In genomic region chr4:81490761-81491160, GRCh38 we compare ENCODE assay signal across 23 cellular contexts. TPM values are rescaled to one million over a fixed set of nuclear protein-coding genes. Genes with fewer than 3 reads are reported as not detected.
DNase-seq lines count a peak whose midpoint lies in the region; ATAC-seq and TF ChIP-seq lines count a peak whose summit lies in the region.
"Had no signal": no experiment of that assay in that cellular context is flagged by ENCODE, and none has a peak within 500 bp of the region (broad histone marks: within the 10 kb centered on the region; RNA-seq: fewer than 3 reads in every experiment).

No MANE protein-coding gene starts in this region.

- 85% methylated on average over 2 of the region's 2 CpGs for whole genome bisulfite sequencing in suprapubic skin

- H3K4me3 ChIP-seq in suprapubic skin = no peak overlapping the region

- H3K27ac Mint-ChIP-seq in activated naive CD4-positive, alpha-beta T cell treated with anti-CD3 and anti-CD28 coated beads for 36 hours = peak overlapping the region; percentile 24
- peak overlapping the region in 1 of 2 donors; percentile 79 for H3K27ac Mint-ChIP-seq in activated naive CD4-positive, alpha-beta T cell treated with anti-CD3 and anti-CD28 coated beads, Interleukin-2, amount 50 U/mL, for 72 hours
- peak overlapping the region; percentile 32 for H3K27ac Mint-ChIP-seq in T-helper 17 cell
- H3K27ac Mint-ChIP-seq in central memory CD8-positive, alpha-beta T cell (ENCODE audit: low read depth) = peak overlapping the region; percentile 95
- peak overlapping the region; percentile 75 for H3K27ac Mint-ChIP-seq in stimulated activated memory B cell treated with anti-CD40 and anti-IgM and Interleukin-4, amounts not matched to agents 10 μg/mL and 1 μg/mL and 100 μg/mL, for 72 hours
- H3K27ac Mint-ChIP-seq: progenitor cell of endocrine pancreas had no signal

- no peaks in the 10 kb centered on the region for H3K27me3 ChIP-seq in suprapubic skin
- H3K27me3 ChIP-seq: brain microvascular endothelial cell, foreskin keratinocyte had no signal

- H3K9me3 ChIP-seq in T-helper 17 cell (ENCODE audit: control insufficient read depth, low read length, poor library complexity, severe bottlenecking) (no peaks in the 10 kb centered on the region), suprapubic skin (no peaks in the 10 kb centered on the region)

- no peak for DNase-seq in activated naive CD4-positive, alpha-beta T cell treated with anti-CD3 and anti-CD28 coated beads for 36 hours
- no peak for DNase-seq in activated naive CD4-positive, alpha-beta T cell treated with anti-CD3 and anti-CD28 coated beads, Interleukin-2, amount 50 U/mL, for 72 hours (ENCODE audit: low spot score in 2 of 2)
- DNase-seq in T-helper 17 cell (no peak), putamen (ENCODE audit: low spot score) (no peak), suprapubic skin (ENCODE audit: low spot score in 2 of 2) (no peak), kidney tubule cell (ENCODE audit: low spot score) (no peak)
- DNase-seq in central memory CD8-positive, alpha-beta T cell (ENCODE audit: low spot score in 2 of 2) = no peak
- DNase-seq: activated CD4-positive, alpha-beta T cell treated with anti-CD3 and anti-CD28 coated beads, Interleukin-2, amount 50 U/mL, for 48 hours; activated T-cell treated with anti-CD3 and anti-CD28 coated beads, Interleukin-2, amount 50 U/mL, for 4 hours; brain microvascular endothelial cell; C1 segment of cervical spinal cord; cortex of kidney; DND-41; foreskin keratinocyte; KBM-7; NCI-H1092 treated with DMSO at 0.1 percent for 48 hours; stimulated activated CD4-positive, alpha-beta T cell treated with anti-CD3 and anti-CD28 coated beads, Interleukin-2, amount 100 ng/mL, for 48 hours; WERI-Rb-1 had no signal

- intact Hi-C loops in activated naive CD4-positive, alpha-beta T cell treated with anti-CD3 and anti-CD28 coated beads for 36 hours (cut with micrococcal nuclease) = loop anchor here (2.0 to 10.0 kb wide), 5 partner anchors 14 to 1864 kb away; partner anchors contain the start of gene THAP9

- TF ChIP-seq CTCF in suprapubic skin (IDR thresholded peaks at IDR 0.05) = no peak

- H3K27ac ChIP-seq in suprapubic skin = no peak overlapping the region
- H3K27ac ChIP-seq: brain microvascular endothelial cell, epithelial cell of prostate, foreskin keratinocyte, RWPE1, WERI-Rb-1 had no signal

- H3K27me3 Mint-ChIP-seq in activated naive CD4-positive, alpha-beta T cell treated with anti-CD3 and anti-CD28 coated beads for 36 hours (ENCODE audit: low read depth) = no peaks in the 10 kb centered on the region
- no peaks in the 10 kb centered on the region for H3K27me3 Mint-ChIP-seq in T-helper 17 cell
- no peaks in the 10 kb centered on the region for H3K27me3 Mint-ChIP-seq in central memory CD8-positive, alpha-beta T cell
- H3K27me3 Mint-ChIP-seq in stimulated activated memory B cell treated with anti-CD40 and anti-IgM and Interleukin-4, amounts not matched to agents 10 μg/mL and 1 μg/mL and 100 μg/mL, for 72 hours = no peaks in the 10 kb centered on the region
- H3K27me3 Mint-ChIP-seq: progenitor cell of endocrine pancreas had no signal

- H3K4me1 ChIP-seq in suprapubic skin = peaks cover 17% of the 10 kb centered on the region
- H3K4me1 ChIP-seq: foreskin keratinocyte had no signal

- TF ChIP-seq POLR2A in suprapubic skin (IDR thresholded peaks at IDR 0.05) = no peak

- no peak for ATAC-seq in activated naive CD4-positive, alpha-beta T cell treated with anti-CD3 and anti-CD28 coated beads, Interleukin-2, amount 50 U/mL, for 72 hours
- ATAC-seq in T-helper 17 cell = no peak
- peak; percentile 31 for ATAC-seq in central memory CD8-positive, alpha-beta T cell (replicated peaks; ENCODE audit: extremely low read depth, poor library complexity, severe bottlenecking)
- no peak for ATAC-seq in stimulated activated memory B cell treated with anti-CD40 and anti-IgM and Interleukin-4, amounts not matched to agents 10 μg/mL and 1 μg/mL and 100 μg/mL, for 72 hours
- ATAC-seq: activated T-cell treated with anti-CD3 and anti-CD28 coated beads, Interleukin-2, amount 50 U/mL, for 4 hours; foreskin keratinocyte had no signal

- no peaks in the 10 kb centered on the region for H3K36me3 ChIP-seq in suprapubic skin
- H3K36me3 ChIP-seq: brain microvascular endothelial cell, WERI-Rb-1 had no signal

- no peak for TF ChIP-seq EP300 in suprapubic skin (IDR thresholded peaks at IDR 0.05)

- H3K4me1 Mint-ChIP-seq in activated naive CD4-positive, alpha-beta T cell treated with anti-CD3 and anti-CD28 coated beads for 36 hours (ENCODE audit: low read depth) = peaks cover 55% of the 10 kb centered on the region
- peaks cover 20% of the 10 kb centered on the region for H3K4me1 Mint-ChIP-seq in T-helper 17 cell
- peaks cover 45% of the 10 kb centered on the region for H3K4me1 Mint-ChIP-seq in central memory CD8-positive, alpha-beta T cell
- H3K4me1 Mint-ChIP-seq in stimulated activated memory B cell treated with anti-CD40 and anti-IgM and Interleukin-4, amounts not matched to agents 10 μg/mL and 1 μg/mL and 100 μg/mL, for 72 hours = peaks cover 58% of the 10 kb centered on the region
- H3K4me1 Mint-ChIP-seq: neural crest cell had no signal

- H3K9me3 Mint-ChIP-seq in activated naive CD4-positive, alpha-beta T cell treated with anti-CD3 and anti-CD28 coated beads for 36 hours = peaks cover 24% of the 10 kb centered on the region
- H3K9me3 Mint-ChIP-seq in activated naive CD4-positive, alpha-beta T cell treated with anti-CD3 and anti-CD28 coated beads, Interleukin-2, amount 50 U/mL, for 72 hours = peaks cover 22 to 25% of the 10 kb centered on the region in 2 donors
- H3K9me3 Mint-ChIP-seq in central memory CD8-positive, alpha-beta T cell = peaks cover 6% of the 10 kb centered on the region
- peaks cover 7% of the 10 kb centered on the region for H3K9me3 Mint-ChIP-seq in stimulated activated memory B cell treated with anti-CD40 and anti-IgM and Interleukin-4, amounts not matched to agents 10 μg/mL and 1 μg/mL and 100 μg/mL, for 72 hours

- H3K36me3 Mint-ChIP-seq in activated naive CD4-positive, alpha-beta T cell treated with anti-CD3 and anti-CD28 coated beads for 36 hours (ENCODE audit: low read depth) = peaks cover 12% of the 10 kb centered on the region
- H3K36me3 Mint-ChIP-seq in activated naive CD4-positive, alpha-beta T cell treated with anti-CD3 and anti-CD28 coated beads, Interleukin-2, amount 50 U/mL, for 72 hours = peaks cover 24 to 38% of the 10 kb centered on the region in 2 donors
- H3K36me3 Mint-ChIP-seq in T-helper 17 cell (ENCODE audit: low read depth) = no peaks in the 10 kb centered on the region
- peaks cover 6% of the 10 kb centered on the region for H3K36me3 Mint-ChIP-seq in central memory CD8-positive, alpha-beta T cell (ENCODE audit: insufficient read depth)
- peaks cover 5% of the 10 kb centered on the region for H3K36me3 Mint-ChIP-seq in stimulated activated memory B cell treated with anti-CD40 and anti-IgM and Interleukin-4, amounts not matched to agents 10 μg/mL and 1 μg/mL and 100 μg/mL, for 72 hours

- no peak overlapping the region for H3K4me3 Mint-ChIP-seq in activated naive CD4-positive, alpha-beta T cell treated with anti-CD3 and anti-CD28 coated beads for 36 hours
- no peak overlapping the region for H3K4me3 Mint-ChIP-seq in T-helper 17 cell
- peak overlapping the region; percentile 46 for H3K4me3 Mint-ChIP-seq in central memory CD8-positive, alpha-beta T cell
- no peak overlapping the region for H3K4me3 Mint-ChIP-seq in stimulated activated memory B cell treated with anti-CD40 and anti-IgM and Interleukin-4, amounts not matched to agents 10 μg/mL and 1 μg/mL and 100 μg/mL, for 72 hours
- H3K4me3 Mint-ChIP-seq: activated T-cell treated with anti-CD3 and anti-CD28 coated beads, Interleukin-2, amount 50 U/mL, for 4 hours; neural crest cell had no signal

- CTCF ChIA-PET in activated naive CD4-positive, alpha-beta T cell treated with anti-CD3 and anti-CD28 coated beads for 36 hours (lab: Charles Lee) = interaction anchor here (0.8 kb wide), 1 partner anchor 15 kb away, joined by 3 read pairs; no protein-coding TSS in a partner anchor

RNA-seq across cellular contexts. Expression of gene RASGEF1B, which starts 19.1 kb away (rescaled TPM):
- total RNA-seq in activated naive CD4-positive, alpha-beta T cell treated with anti-CD3 and anti-CD28 coated beads for 36 hours = 1 to 10 TPM; 6.5 to 6.7 TPM
- 10 to 100 TPM in 1 of 2 donors, 1 to 10 TPM in 1; 2.7 to 10.8 TPM for total RNA-seq in activated naive CD4-positive, alpha-beta T cell treated with anti-CD3 and anti-CD28 coated beads, Interleukin-2, amount 50 U/mL, for 72 hours
- total RNA-seq in T-helper 17 cell (10 to 100 TPM; 48.3 to 58.7 TPM), suprapubic skin (100 to 1,000 TPM in 1 of 4 donors, 10 to 100 TPM in 3; 32.4 to 106 (median 63.0) TPM)
